In the genomic region with DNA sequence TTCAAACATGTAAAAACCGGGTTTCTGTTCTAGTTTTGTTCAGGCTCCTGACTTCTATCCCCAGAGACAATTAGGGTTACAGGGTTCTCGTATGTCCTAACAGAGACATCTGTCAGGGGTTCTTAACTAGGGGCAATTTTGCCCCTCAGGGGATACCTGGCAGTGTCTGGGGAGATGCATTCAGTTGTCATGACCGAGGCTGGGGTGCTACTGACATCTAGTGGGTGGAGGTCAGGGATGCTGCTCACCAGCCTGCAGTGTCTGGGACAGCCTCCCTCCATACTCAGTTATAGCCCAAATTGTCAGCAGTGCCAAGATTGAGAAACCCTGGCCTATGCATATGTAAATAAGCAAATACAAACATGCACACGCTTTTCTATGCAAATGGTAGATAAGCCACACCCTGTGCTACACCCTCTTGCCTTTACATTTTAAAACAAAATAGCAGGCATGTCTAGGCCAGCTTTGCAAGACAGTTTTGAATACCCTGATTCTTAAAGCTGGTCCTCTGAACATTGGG, we compare ENCODE assay signal across 8 cellular contexts. TPM values are rescaled to one million over a fixed set of nuclear protein-coding genes. Genes with fewer than 3 reads are reported as not detected.
DNase-seq lines count a peak whose midpoint lies in the region; ATAC-seq and TF ChIP-seq lines count a peak whose summit lies in the region.

No MANE protein-coding gene starts in this region.

- H4K20me1 ChIP-seq in PC-3 (ENCODE audit: low read length) (no peaks in the 10 kb centered on the region), mammary epithelial cell (ENCODE audit: insufficient read depth, low read length) (no peaks in the 10 kb centered on the region)

- no peak for TF ChIP-seq POLR2A in body of pancreas (IDR thresholded peaks at IDR 0.05)

- no peak overlapping the region for H3K4me2 ChIP-seq in PC-3 (ENCODE audit: low read length)
- no peak overlapping the region for H3K4me2 ChIP-seq in mammary epithelial cell (ENCODE audit: insufficient read depth, low read depth, low read length)

- 60% methylated on average over 4 of the region's 4 CpGs for WGBS in mammary epithelial cell (ENCODE audit: low coverage, missing lambda C conversion rate)
- 81 to 90% methylated on average over 4 of the region's 4 CpGs for WGBS in body of pancreas, 2 donors

- no peaks in the 10 kb centered on the region for H3K9me2 ChIP-seq in PC-3 (replicated peaks; ENCODE audit: low read length)

- H3K4me1 ChIP-seq in BE2C, result peaks cover 3% of the 10 kb centered on the region
- no peaks in the 10 kb centered on the region for H3K4me1 ChIP-seq in PC-3 (ENCODE audit: insufficient read depth, low read length)
- peaks cover 16% of the 10 kb centered on the region for H3K4me1 ChIP-seq in mammary epithelial cell (ENCODE audit: insufficient read depth, low read length)
- H3K4me1 ChIP-seq in body of pancreas, result peaks cover 4% of the 10 kb centered on the region

- no peak overlapping the region for H3K9ac ChIP-seq in PC-3 (ENCODE audit: low read length)
- H3K9ac ChIP-seq in mammary epithelial cell (ENCODE audit: insufficient read depth, low read length), result no peak overlapping the region

- in situ Hi-C loops in mammary epithelial cell (cut with MboI; ENCODE audit: low sequenced_read_pairs in 2 of 2), result no loop called here

- H3K27me3 ChIP-seq in BE2C (no peaks in the 10 kb centered on the region), PC-3 (ENCODE audit: low read length) (no peaks in the 10 kb centered on the region), mammary epithelial cell (ENCODE audit: insufficient read depth, low read length) (no peaks in the 10 kb centered on the region), body of pancreas (no peaks in the 10 kb centered on the region)

- H3K4me3 ChIP-seq in BE2C (ENCODE audit: low read depth, low read length) (no peak overlapping the region), PC-3 (ENCODE audit: low read length) (no peak overlapping the region), mammary epithelial cell (replicated peaks in 1 of 3; ENCODE audit: insufficient read depth in 1 of 3, low read depth in 2 of 3, low read length in 3 of 3) (no peak overlapping the region), body of pancreas (no peak overlapping the region)

- peak; percentile 77 for DNase-seq in BE2C
- DNase-seq in PC-3, result peak; percentile 33
- peak; percentile 22 for DNase-seq in mammary epithelial cell
- DNase-seq in stimulated activated CD8-positive, alpha-beta memory T cell treated with anti-CD3 and anti-CD28 coated beads, Interleukin-4, amount 100 ng/mL, for 48 hours, result peak; percentile 77
- DNase-seq in body of pancreas, result no peak
- no peak for DNase-seq in hepatic stellate cell (ENCODE audit: low spot score)

- H3K9me3 ChIP-seq in BE2C, result no peaks in the 10 kb centered on the region
- no peaks in the 10 kb centered on the region for H3K9me3 ChIP-seq in PC-3 (ENCODE audit: low read length)
- no peaks in the 10 kb centered on the region for H3K9me3 ChIP-seq in mammary epithelial cell (replicated peaks; ENCODE audit: insufficient read depth, low read length)
- H3K9me3 ChIP-seq in body of pancreas, result no peaks in the 10 kb centered on the region

- H3K27ac ChIP-seq in PC-3 (ENCODE audit: low read length) (no peak overlapping the region), mammary epithelial cell (ENCODE audit: insufficient read depth, low read depth, low read length) (no peak overlapping the region), body of pancreas (no peak overlapping the region)

- no TSS peak for BruUV-seq in PC-3 (replicated peaks; lab: Mats Ljungman, UMichigan)
- no TSS peak for BruUV-seq in mammary epithelial cell (replicated peaks; lab: Mats Ljungman, UMichigan)

- no peak overlapping the region for H2AFZ ChIP-seq in PC-3 (ENCODE audit: low read length)
- no peak overlapping the region for H2AFZ ChIP-seq in mammary epithelial cell (ENCODE audit: low read depth, low read length)

- POLR2A ChIA-PET in PC-3 (lab: Charles Lee; ENCODE audit: unreplicated experiment), result no interaction called here

- H3F3A ChIP-seq in PC-3 (ENCODE audit: low read length, unreplicated experiment), result no peaks in the 10 kb centered on the region

- intact Hi-C loops in PC-3 (cut with micrococcal nuclease), result no loop called here
- intact Hi-C loops in mammary epithelial cell (cut with micrococcal nuclease), result no loop called here
- intact Hi-C loops in body of pancreas (cut with DNase I), result no loop called here

- no peaks in the 10 kb centered on the region for H3K79me2 ChIP-seq in PC-3 (ENCODE audit: low read length)
- no peaks in the 10 kb centered on the region for H3K79me2 ChIP-seq in mammary epithelial cell (ENCODE audit: insufficient read depth, low read length)

- dilution Hi-C loops in mammary epithelial cell (cut with HindIII; ENCODE audit: low sequenced_read_pairs), result loop anchor here (5.0 to 10.0 kb wide), 2 partner anchors 36 to 373 kb away; no protein-coding TSS in a partner anchor

- H3K36me3 ChIP-seq in BE2C (peaks cover 3% of the 10 kb centered on the region), PC-3 (ENCODE audit: low read depth, low read length) (0 out of 2 replicates have a peak, but pooled peaks cover 3% of the 10 kb centered on the region), mammary epithelial cell (ENCODE audit: insufficient read depth, low read length) (peaks cover 6% of the 10 kb centered on the region), body of pancreas (replicated peaks in 1 of 2; ENCODE audit: insufficient read depth in 1 of 2, low read depth in 2 of 2) (no peaks in the 10 kb centered on the region)

- CTCF ChIA-PET in PC-3 (lab: Charles Lee), result no interaction called here
- CTCF ChIA-PET in mammary epithelial cell (lab: Charles Lee; ENCODE audit: low non-redundant PET), result interaction anchor here (0.6 kb wide), 1 partner anchor 815 kb away, joined by 3 read pairs; a partner anchor contains a TSS

- ATAC-seq in GM18873 (IDR thresholded peaks at IDR 0.05; ENCODE audit: low FRiP score, unreplicated experiment), result peak; percentile 65
- ATAC-seq in HG03045 (IDR thresholded peaks at IDR 0.05; ENCODE audit: unreplicated experiment), result peak; percentile 74
- ATAC-seq in PC-3, result peak; percentile 83
- no peak for ATAC-seq in body of pancreas

- TF ChIP-seq CTCF in BE2C (IDR thresholded peaks at IDR 0.05; ENCODE audit: low read depth, low read length) (peak; percentile 85), PC-3 (conservative IDR thresholded peaks at IDR 0.05; ENCODE audit: low read depth, low read length) (peak; percentile 65), mammary epithelial cell (conservative IDR thresholded peaks at IDR 0.05 in 1 of 2, IDR thresholded peaks at IDR 0.05 in 1 of 2; ENCODE audit: extremely low read depth in 1 of 2, insufficient read depth in 1 of 2, low read depth in 1 of 2, low read length in 2 of 2) (peak; percentile 42 to 63), body of pancreas (IDR thresholded peaks at IDR 0.05) (no peak)

RNA-seq across cellular contexts. Expression of a gene that starts 37.4 kb away (rescaled TPM):
- 33.3 TPM for polyA plus RNA-seq in BE2C (2012; ENCODE audit: insufficient read depth, insufficient read length, low read depth)
- 9.5 and 14.6 TPM in 2 replicates for total RNA-seq in PC-3 (2014; rRNA removed)
- 10 to 100 TPM; 36.4 to 46.3 TPM for total RNA-seq in mammary epithelial cell
- 15.8 TPM for polyA plus RNA-seq in mammary epithelial cell
- polyA minus RNA-seq in mammary epithelial cell, result 67.8 TPM
- total RNA-seq in body of pancreas, result 10 to 100 TPM; 15.0 to 21.4 TPM

RNA-seq across cellular contexts. Expression of a gene that starts 39.5 kb away (rescaled TPM):
- polyA plus RNA-seq in BE2C (2012; ENCODE audit: insufficient read depth, insufficient read length, low read depth), result 68.8 TPM
- total RNA-seq in PC-3 (2014; rRNA removed) (36.1 and 43.2 TPM in 2 replicates), mammary epithelial cell (10 to 100 TPM; 34.4 to 42.5 TPM), body of pancreas (10 to 100 TPM; 29.8 to 51.1 TPM)
- polyA plus RNA-seq in mammary epithelial cell, result 49.3 TPM
- 21.1 TPM for polyA minus RNA-seq in mammary epithelial cell

Comparison
In these comparisons a context has a peak if more than half of its experiments do, and no peak if none do; other contexts are left out.
1. DNase-seq: peak in BE2C (single experiment), PC-3 (single experiment), mammary epithelial cell (single experiment) and stimulated activated CD8-positive, alpha-beta memory T cell treated with anti-CD3 and anti-CD28 coated beads, Interleukin-4, amount 100 ng/mL, for 48 hours (single experiment); none in body of pancreas (0 of 4) and hepatic stellate cell (single experiment).
2. CTCF ChIP-seq: peak in BE2C (single experiment), PC-3 (single experiment) and mammary epithelial cell (2 of 2); none in body of pancreas (0 of 7).